15 cellular contexts compared by ENCODE assay signal in the genomic region with DNA sequence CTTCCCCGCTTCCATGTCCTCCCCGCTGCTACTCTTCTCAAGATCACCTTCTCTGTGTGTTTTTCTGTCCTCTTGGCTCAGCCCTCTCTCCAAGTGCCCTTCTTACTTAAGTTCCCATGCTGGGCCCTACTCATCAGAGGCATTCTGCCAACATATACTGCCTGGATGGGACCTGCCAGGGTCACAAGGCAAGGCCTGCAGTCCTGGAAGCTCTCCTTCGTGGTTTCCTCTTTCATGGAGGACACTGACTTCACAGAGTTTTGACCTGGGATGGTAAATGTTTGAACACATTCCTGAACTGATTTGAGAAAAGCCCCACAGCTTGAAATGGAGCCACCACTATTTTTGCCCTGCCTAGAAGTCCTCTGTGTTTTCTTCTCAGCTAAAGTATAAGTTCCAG.
DNase-seq lines count a peak whose midpoint lies in the region; ATAC-seq, FAIRE-seq and TF ChIP-seq lines count a peak whose summit lies in the region.
"Had no signal": no experiment of that assay in that cellular context is flagged by ENCODE, and none has a peak within 500 bp of the region (broad histone marks: within the 10 kb centered on the region; RNA-seq: fewer than 3 reads in every experiment).

No MANE protein-coding gene starts in this region.

- TF ChIP-seq CTCF in PC-3 (conservative IDR thresholded peaks at IDR 0.05; ENCODE audit: low read depth, low read length) = no peak
- TF ChIP-seq CTCF in fibroblast of mammary gland (conservative IDR thresholded peaks at IDR 0.05; ENCODE audit: control insufficient read depth, insufficient read depth, low read depth, low read length) = no peak
- TF ChIP-seq CTCF in progenitor cell of endocrine pancreas (IDR thresholded peaks at IDR 0.05; ENCODE audit: unreplicated experiment) = no peak

- peaks cover 53% of the 10 kb centered on the region for H3K9me3 Mint-ChIP-seq in progenitor cell of endocrine pancreas (ENCODE audit: low read depth)

- POLR2A ChIA-PET in PC-3 (lab: Charles Lee; ENCODE audit: unreplicated experiment) = interaction anchor here (0.6 kb wide), 1 partner anchor 323 kb away, joined by 5 read pairs; no protein-coding TSS in a partner anchor

- H3K4me2 ChIP-seq in PC-3 (ENCODE audit: low read length) = peak overlapping the region; percentile 17; the same call in 1 of the 2 replicates

- peak overlapping the region; percentile 8 for H3K27ac Mint-ChIP-seq in progenitor cell of endocrine pancreas

- H3K4me3 ChIP-seq in PC-3 (ENCODE audit: low read length) = no peak overlapping the region
- H3K4me3 ChIP-seq in fibroblast of mammary gland (ENCODE audit: control insufficient read depth, low read depth, low read length) = no peak overlapping the region

- no peaks in the 10 kb centered on the region for H3K79me2 ChIP-seq in PC-3 (ENCODE audit: low read length)

- H3K4me3 Mint-ChIP-seq in progenitor cell of endocrine pancreas (ENCODE audit: low read depth) = no peak overlapping the region
- H3K4me3 Mint-ChIP-seq: CD4-positive, CD25-positive, alpha-beta regulatory T cell; H9 had no signal

- no peaks in the 10 kb centered on the region for H3K9me2 ChIP-seq in PC-3 (replicated peaks; ENCODE audit: low read length)

- no peaks in the 10 kb centered on the region for H3K4me1 Mint-ChIP-seq in progenitor cell of endocrine pancreas (ENCODE audit: low read depth)
- H3K4me1 Mint-ChIP-seq: CD4-positive, CD25-positive, alpha-beta regulatory T cell; H9 had no signal

- no peak for TF ChIP-seq POLR2A in H54 (IDR thresholded peaks at IDR 0.05; ENCODE audit: low read depth, low read length)

- no peaks in the 10 kb centered on the region for H4K20me1 ChIP-seq in PC-3 (ENCODE audit: low read length)

- no TSS peak for BruUV-seq in PC-3 (replicated peaks; lab: Mats Ljungman, UMichigan)

- DNase-seq in HCEC 1CT = peak; percentile 23
- DNase-seq in PC-3 = peak; percentile 32
- peak; percentile 35 for DNase-seq in fibroblast of mammary gland (ENCODE audit: low read depth)
- no peak for DNase-seq in progenitor cell of endocrine pancreas (ENCODE audit: low spot score, unreplicated experiment)
- no peak for DNase-seq in NCI-H446 treated with DMSO at 0.1 percent for 48 hours (lab: John Stamatoyannopoulos, UW)
- DNase-seq in H54 (ENCODE audit: insufficient read length, low spot score) = no peak
- no peak for DNase-seq in NCI-H1930 (lab: John Stamatoyannopoulos, UW)
- DNase-seq: ACHN; CD4-positive, CD25-positive, alpha-beta regulatory T cell; H9; KBM-7; NCI-H1048; NCI-H146; NCI-H2107; SW 1271 had no signal

- no peak overlapping the region for H3K9ac ChIP-seq in PC-3 (ENCODE audit: low read length)

- H3K27ac ChIP-seq in PC-3 (ENCODE audit: low read length) = peak overlapping the region; percentile 53

- no peak for ATAC-seq in PC-3

- no peak for FAIRE-seq in H54 (lab: Jason Lieb, UNC)

- no peaks in the 10 kb centered on the region for H3F3A ChIP-seq in PC-3 (ENCODE audit: low read length, unreplicated experiment)

- CTCF ChIA-PET in PC-3 (lab: Charles Lee) = interaction anchor here (0.5 kb wide), 1 partner anchor 494 kb away, joined by 3 read pairs; no protein-coding TSS in a partner anchor

- peaks cover 21% of the 10 kb centered on the region for H3K9me3 ChIP-seq in PC-3 (ENCODE audit: low read length)

- intact Hi-C loops in PC-3 (cut with micrococcal nuclease) = no loop called here

- peaks cover 23% of the 10 kb centered on the region for H3K4me1 ChIP-seq in PC-3 (ENCODE audit: insufficient read depth, low read length)

- no peaks in the 10 kb centered on the region; the same call in 1 of the 2 replicates for H3K36me3 ChIP-seq in PC-3 (ENCODE audit: low read depth, low read length)

- no peaks in the 10 kb centered on the region for H3K27me3 Mint-ChIP-seq in progenitor cell of endocrine pancreas

- H3K27me3 ChIP-seq in PC-3 (ENCODE audit: low read length) = no peaks in the 10 kb centered on the region

- H2AFZ ChIP-seq in PC-3 (ENCODE audit: low read length) = no peak overlapping the region

- peaks cover 8% of the 10 kb centered on the region for H3K36me3 Mint-ChIP-seq in progenitor cell of endocrine pancreas (ENCODE audit: insufficient read depth)

Comparison
In these comparisons a context has a peak if more than half of its experiments do, and no peak if none do; other contexts are left out.
1. DNase-seq: peak in HCEC 1CT (single experiment), PC-3 (single experiment) and fibroblast of mammary gland (single experiment); none in progenitor cell of endocrine pancreas (single experiment), NCI-H446 treated with DMSO at 0.1 percent for 48 hours (single experiment), H54 (single experiment) and NCI-H1930 (0 of 2).